In genomic region chr3:127909646-127910045, GRCh38 we compare ENCODE assay signal across 19 cellular contexts. TPM values are rescaled to one million over a fixed set of nuclear protein-coding genes. Genes with fewer than 3 reads are reported as not detected.
A peak's percentile ranks its signal among the peaks of the same experiment; 100 is the strongest.
DNase-seq lines count a peak whose midpoint lies in the region; ATAC-seq, FAIRE-seq and TF ChIP-seq lines count a peak whose summit lies in the region.
"Had no signal": no experiment of that assay in that cellular context is flagged by ENCODE, and none has a peak within 500 bp of the region (broad histone marks: within the 10 kb centered on the region; RNA-seq: fewer than 3 reads in every experiment).

No MANE protein-coding gene starts in this region.

- TF ChIP-seq POLR2A in HepG2 (IDR thresholded peaks at IDR 0.05; ENCODE audit: insufficient read depth in 1 of 2, low read depth in 2 of 2, low read length in 2 of 2) (no peak), right lobe of liver (IDR thresholded peaks at IDR 0.05) (no peak)

- H3K36me3 Mint-ChIP-seq in stimulated activated effector memory CD8-positive, alpha-beta T cell treated with anti-CD3 and anti-CD28 coated beads, Interleukin-12 subunit alpha, Interleukin-12 subunit beta, amount 100 ng/mL, for 72 hours = no peaks in the 10 kb centered on the region
- H3K36me3 Mint-ChIP-seq in Calu3 (ENCODE audit: insufficient read depth, unreplicated experiment) = no peaks in the 10 kb centered on the region
- H3K36me3 Mint-ChIP-seq: CD8-positive, alpha-beta T cell had no signal

- H4K20me1 ChIP-seq in HepG2 (ENCODE audit: insufficient read depth, low read length) = no peaks in the 10 kb centered on the region

- FAIRE-seq in HepG2 (lab: Jason Lieb, UNC) = no peak
- FAIRE-seq: A549, H1, HTR-8/SVneo had no signal

- peaks cover 4% of the 10 kb centered on the region for H3K9me3 Mint-ChIP-seq in stimulated activated effector memory CD8-positive, alpha-beta T cell treated with anti-CD3 and anti-CD28 coated beads, Interleukin-12 subunit alpha, Interleukin-12 subunit beta, amount 100 ng/mL, for 72 hours
- H3K9me3 Mint-ChIP-seq in Calu3 (ENCODE audit: low read depth, unreplicated experiment) = no peaks in the 10 kb centered on the region

- no peak for TF ChIP-seq RAD21 in HepG2 (CRISPR knock-in tag; IDR thresholded peaks at IDR 0.05)

- CTCF ChIA-PET in HepG2 (lab: Yijun Ruan, JAX; ENCODE audit: low intra/inter-chr PET ratio, low total read pairs) = no interaction called here
- CTCF ChIA-PET in Calu3 (lab: Charles Lee) = no interaction called here

- H3K79me2 ChIP-seq in HepG2 (ENCODE audit: insufficient read depth, low read length) = no peaks in the 10 kb centered on the region

- no peak overlapping the region for H3K9ac ChIP-seq in HepG2 (ENCODE audit: insufficient read depth, low read depth, low read length)

- no peaks in the 10 kb centered on the region for H3K4me1 Mint-ChIP-seq in stimulated activated effector memory CD8-positive, alpha-beta T cell treated with anti-CD3 and anti-CD28 coated beads, Interleukin-12 subunit alpha, Interleukin-12 subunit beta, amount 100 ng/mL, for 72 hours
- peaks cover 7% of the 10 kb centered on the region for H3K4me1 Mint-ChIP-seq in Calu3 (ENCODE audit: low read depth, unreplicated experiment)

- no peak overlapping the region for H3K27ac Mint-ChIP-seq in stimulated activated effector memory CD8-positive, alpha-beta T cell treated with anti-CD3 and anti-CD28 coated beads, Interleukin-12 subunit alpha, Interleukin-12 subunit beta, amount 100 ng/mL, for 72 hours
- H3K27ac Mint-ChIP-seq in Calu3 (ENCODE audit: unreplicated experiment) = no peak overlapping the region
- H3K27ac Mint-ChIP-seq: CD8-positive, alpha-beta T cell; HFFc6 had no signal

- in situ Hi-C loops in HepG2 (cut with HindIII; ENCODE audit: extremely low pct_ligation_motif_present, low pct_unique_long_range_greater_than_20kb) = no loop called here

- BruUV-seq in HepG2 (replicated peaks; lab: Mats Ljungman, UMichigan) = no TSS peak
- BruUV-seq in Calu3 (replicated peaks; lab: Mats Ljungman, UMichigan) = no TSS peak

- peaks cover 22% of the 10 kb centered on the region for H3K27me3 Mint-ChIP-seq in Calu3 (ENCODE audit: unreplicated experiment)

- H3K4me1 ChIP-seq in HepG2 (ENCODE audit: insufficient read depth, low read length) (no peaks in the 10 kb centered on the region), right lobe of liver (peaks cover 0 to under 1% (median 0%) of the 10 kb centered on the region in 4 donors)
- H3K4me1 ChIP-seq: A549, BE2C had no signal

- ATAC-seq in HepG2 = no peak
- ATAC-seq in right lobe of liver = no peak
- peak; percentile 42 for ATAC-seq in stimulated activated effector memory CD8-positive, alpha-beta T cell treated with anti-CD3 and anti-CD28 coated beads, Interleukin-12 subunit alpha, Interleukin-12 subunit beta, amount 100 ng/mL, for 72 hours
- ATAC-seq: A549; CD8-positive, alpha-beta T cell had no signal

- H3K36me3 ChIP-seq in HepG2 (replicated peaks in 1 of 2; ENCODE audit: control insufficient read depth in 1 of 2, insufficient read depth in 2 of 2, low read length in 2 of 2) (no peaks in the 10 kb centered on the region), right lobe of liver (no peaks in the 10 kb centered on the region)
- H3K36me3 ChIP-seq: BE2C had no signal

- TF ChIP-seq CTCF in HepG2 (CRISPR knock-in tag; IDR thresholded peaks at IDR 0.05) = no peak
- no peak for TF ChIP-seq CTCF in right lobe of liver (IDR thresholded peaks at IDR 0.05)
- TF ChIP-seq CTCF in Calu3 (IDR thresholded peaks at IDR 0.05; ENCODE audit: unreplicated experiment) = no peak

- H3K27me3 ChIP-seq in HepG2 (ENCODE audit: control insufficient read depth in 1 of 2, insufficient read depth in 2 of 2, low read length in 2 of 2) = no peaks in the 10 kb centered on the region; a peak in 2 of 5 replicates
- peaks cover 0 to under 1% of the 10 kb centered on the region in 2 donors for H3K27me3 ChIP-seq in right lobe of liver
- H3K27me3 ChIP-seq: BE2C had no signal

- H3K4me3 ChIP-seq in HepG2 (replicated peaks in 1 of 3; ENCODE audit: insufficient read depth in 1 of 3, low read depth in 2 of 3, low read length in 3 of 3) (no peak overlapping the region), right lobe of liver (no peak overlapping the region)
- H3K4me3 ChIP-seq: A549 had no signal

- TF ChIP-seq EP300 in HepG2 (IDR thresholded peaks at IDR 0.05; ENCODE audit: low read depth in 2 of 2, low read length in 2 of 2) = no peak
- no peak for TF ChIP-seq EP300 in HepG2 (CRISPR knock-in tag; IDR thresholded peaks at IDR 0.05; ENCODE audit: borderline replicate concordance)

- H2AFZ ChIP-seq in HepG2 (ENCODE audit: low read length) = no peak overlapping the region

- POLR2A ChIA-PET in HepG2 (lab: Yijun Ruan, JAX) = no interaction called here

- H3K9me3 ChIP-seq in HepG2 (ENCODE audit: low read length) (no peaks in the 10 kb centered on the region), right lobe of liver (no peaks in the 10 kb centered on the region)
- H3K9me3 ChIP-seq: A549, BE2C had no signal

- no peak overlapping the region for H3K4me3 Mint-ChIP-seq in stimulated activated effector memory CD8-positive, alpha-beta T cell treated with anti-CD3 and anti-CD28 coated beads, Interleukin-12 subunit alpha, Interleukin-12 subunit beta, amount 100 ng/mL, for 72 hours
- no peak overlapping the region for H3K4me3 Mint-ChIP-seq in Calu3 (ENCODE audit: low read depth, unreplicated experiment)
- H3K4me3 Mint-ChIP-seq: CD8-positive, alpha-beta T cell; HFFc6 had no signal

- intact Hi-C loops in HepG2 (cut with micrococcal nuclease; ENCODE audit: unreplicated experiment) (no loop called here), right lobe of liver (cut with DNase I) (no loop called here), Calu3 (cut with micrococcal nuclease; ENCODE audit: unreplicated experiment) (no loop called here)

- 0% methylated on average over 4 of the region's 4 CpGs for WGBS in HepG2 (ENCODE audit: low lambda C conversion rate)
- 84% methylated on average over 4 of the region's 4 CpGs for WGBS in right lobe of liver (ENCODE audit: insufficient coverage, low coverage, low lambda C conversion rate, missing lambda C conversion rate)

- H3K27ac ChIP-seq in HepG2 (ENCODE audit: extremely low read length, insufficient read depth, low read length) (no peak overlapping the region), right lobe of liver (no peak overlapping the region)
- H3K27ac ChIP-seq: A549, C4-2B had no signal

- DNase-seq in HepG2 (ENCODE audit: low spot score) (no peak), right lobe of liver (no peak), mucosa of gallbladder (ENCODE audit: low spot score) (peak; percentile 24), iPS-NIHi7 (ENCODE audit: extremely low spot score) (no peak), CD1c-positive myeloid dendritic cell (ENCODE audit: extremely low spot score) (no peak), Calu3 (no peak)
- no peak for DNase-seq in stimulated activated effector memory CD8-positive, alpha-beta T cell treated with anti-CD3 and anti-CD28 coated beads, Interleukin-12 subunit alpha, Interleukin-12 subunit beta, amount 100 ng/mL, for 72 hours (ENCODE audit: low spot score in 2 of 2)
- DNase-seq: BE2C; CD8-positive, alpha-beta T cell; COR-L47; DND-41; GF-D8; HCEC 1CT; HFFc6 had no signal

- H3K4me2 ChIP-seq in HepG2 (ENCODE audit: low read depth, low read length) = no peak overlapping the region
- H3K4me2 ChIP-seq: A549 had no signal

TF ChIP-seq in HepG2, 621 proteins besides CTCF, POLR2A, EP300 and RAD21:
- peak; percentile 58; the same call in 1 of the 2 replicates for TF ChIP-seq CREB1 (IDR thresholded peaks at IDR 0.05)
- no peak for TF ChIP-seq CREB1 (CRISPR knock-in tag; IDR thresholded peaks at IDR 0.05)
- no peak for TF ChIP-seq ZSCAN9 (CRISPR knock-in tag; IDR thresholded peaks at IDR 0.05; ENCODE audit: borderline replicate concordance)

RNA-seq across cellular contexts. Expression of gene KBTBD12, which starts 5.4 kb away (rescaled TPM):
- not detected in 2 replicates for total RNA-seq in HepG2 (2016; rRNA removed; fragmentation: Illumina TruSeq; extraction: Trizol)
- not detected in 2 replicates for total RNA-seq in HepG2 (2016; cell fraction: cytosol; rRNA removed; fragmentation: Illumina TruSeq; extraction: Trizol; ENCODE audit: low read depth)
- total RNA-seq in HepG2 (2016; cell fraction: insoluble cytoplasmic fraction; rRNA removed; fragmentation: Illumina TruSeq; extraction: Trizol) = not detected in 2 replicates
- not detected in 2 replicates for total RNA-seq in HepG2 (2016; cell fraction: membrane; rRNA removed; fragmentation: Illumina TruSeq; extraction: Trizol)
- total RNA-seq in HepG2 (2016; cell fraction: nucleus; rRNA removed; fragmentation: Illumina TruSeq; extraction: Trizol) = not detected in 2 replicates
- polyA plus RNA-seq in HepG2 (2011; rRNA removed) = not detected in 2 replicates
- not detected in 2 replicates for polyA plus RNA-seq in HepG2 (2011; cell fraction: cytosol; rRNA removed)
- polyA plus RNA-seq in HepG2 (2011; cell fraction: nucleus; rRNA removed) = not detected in 2 replicates
- not detected in 2 replicates for polyA plus RNA-seq in HepG2 (2012)
- not detected in 2 replicates for polyA plus RNA-seq in HepG2 (2016; cell fraction: cytosol; fragmentation: Illumina TruSeq; extraction: Trizol; ENCODE audit: low read depth)
- polyA plus RNA-seq in HepG2 (2016; cell fraction: insoluble cytoplasmic fraction; fragmentation: Illumina TruSeq; extraction: Trizol; ENCODE audit: low read depth) = not detected in 2 replicates
- polyA plus RNA-seq in HepG2 (2016; cell fraction: membrane; fragmentation: Illumina TruSeq; extraction: Trizol; ENCODE audit: low read depth) = not detected in 2 replicates
- not detected in 2 replicates for polyA plus RNA-seq in HepG2 (2016; cell fraction: nucleus; fragmentation: Illumina TruSeq; extraction: Trizol; ENCODE audit: insufficient read depth, low read depth)
- polyA minus RNA-seq in HepG2 (2011; rRNA and poly(A)+ RNA removed; ENCODE audit: low replicate concordance) = not detected in 2 replicates
- not detected in 2 replicates for polyA minus RNA-seq in HepG2 (2011; cell fraction: cytosol; rRNA and poly(A)+ RNA removed)
- not detected in 2 replicates for polyA minus RNA-seq in HepG2 (2011; cell fraction: nucleus; rRNA and poly(A)+ RNA removed)
- under 1 TPM in 1 of 6 experiments, not detected in 5; 0.22 TPM for total RNA-seq in right lobe of liver
- 2.1 TPM for total RNA-seq in mucosa of gallbladder
- 0.07 TPM in 1 of 2 replicates, not detected in the other for total RNA-seq in Calu3 (2022)
- total RNA-seq: CD8-positive, alpha-beta T cell; HFFc6 had no signal
- polyA plus RNA-seq: A549, AG04450 had no signal
